ENCODE assay signal across 20 cellular contexts in genomic region chr2:183069174-183069573, GRCh38.
"Had no signal": no experiment of that assay in that cellular context is flagged by ENCODE, and none has a peak within 500 bp of the region (broad histone marks: within the 10 kb centered on the region; RNA-seq: fewer than 3 reads in every experiment).

No MANE protein-coding gene starts in this region.

- DNase-seq: activated CD4-positive, alpha-beta memory T cell treated with anti-CD3 and anti-CD28 coated beads for 36 hours; activated CD4-positive, alpha-beta T cell treated with anti-CD3 and anti-CD28 coated beads, Interleukin-2, amount 10 ng/mL, durations not matched to agents 7 days and 5 days; activated CD4-positive, CD25-positive, alpha-beta regulatory T cell; activated CD8-positive, alpha-beta memory T cell treated with anti-CD3 and anti-CD28 coated beads for 24 hours; activated gamma-delta T cell; activated naive CD4-positive, alpha-beta T cell treated with anti-CD3 and anti-CD28 coated beads for 36 hours; activated T-cell treated with anti-CD3 and anti-CD28 coated beads for 4 hours; activated T-cell treated with anti-CD3 and anti-CD28 coated beads, Interleukin-2, amount 50 U/mL, for 48 hours; amygdala; NCI-H1092; NCI-H1417 treated with DMSO at 0.1 percent for 48 hours; NCI-H1694; NCI-H2029; NCI-H510A treated with DMSO at 0.1 percent for 48 hours; NCI-H69; PC-3; SHP77 treated with DMSO at 0.1 percent for 48 hours had no signal

- ATAC-seq: activated T-helper 17 cell treated with anti-CD3 and anti-CD28 coated beads, Interleukin-2, amount 50 U/mL, for 72 hours; PC-3 had no signal

- FAIRE-seq: astrocyte, RCC 7860 had no signal
